In genomic region chr13:83853771-83854170, GRCh38 we compare ENCODE assay signal across 12 cellular contexts. TPM values are rescaled to one million over a fixed set of nuclear protein-coding genes. Genes with fewer than 3 reads are reported as not detected.
"Had no signal": no experiment of that assay in that cellular context is flagged by ENCODE, and none has a peak within 500 bp of the region (broad histone marks: within the 10 kb centered on the region; RNA-seq: fewer than 3 reads in every experiment).

No MANE protein-coding gene starts in this region.

- ATAC-seq: HCT116, HepG2 had no signal

- H3K27ac ChIP-seq: GM23248, HL-60 had no signal

- DNase-seq: GM23248, GOT3, H7, HFFc6, KBM-7 had no signal

- H3K4me3 ChIP-seq: GM23248, HAP-1 had no signal

- H3K4me1 ChIP-seq: HAP-1 had no signal

RNA-seq across cellular contexts. Expression of gene SLITRK1, which starts 28.5 kb away (rescaled TPM):
- total RNA-seq: GM23248, H4, HepG2, HT1080 had no signal
- polyA plus RNA-seq: HepG2, IgD-negative memory B cell had no signal
